In the genomic region with DNA sequence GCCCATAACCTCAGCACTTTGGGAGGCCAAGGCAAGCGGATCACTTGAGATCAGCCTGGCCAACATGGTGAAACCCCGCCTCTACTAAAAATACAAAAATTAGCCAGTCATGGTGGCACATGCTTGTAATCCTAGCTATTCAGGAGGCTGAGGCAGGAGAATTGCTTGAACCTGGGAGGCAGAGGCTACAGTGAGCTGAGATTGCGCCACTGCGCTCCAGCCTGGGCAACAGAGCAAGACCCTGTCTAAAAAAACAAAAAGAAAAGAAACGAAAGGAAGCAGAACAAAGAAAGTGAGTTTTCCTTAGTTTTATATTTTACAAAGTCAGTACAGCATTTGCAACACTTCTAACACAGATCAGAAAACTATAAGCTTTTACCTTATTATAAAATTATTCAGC, we compare ENCODE assay signal across 13 cellular contexts. TPM values are rescaled to one million over a fixed set of nuclear protein-coding genes. Genes with fewer than 3 reads are reported as not detected.
"Had no signal": no experiment of that assay in that cellular context is flagged by ENCODE, and none has a peak within 500 bp of the region (broad histone marks: within the 10 kb centered on the region; RNA-seq: fewer than 3 reads in every experiment).

No MANE protein-coding gene starts in this region.

RNA-seq across cellular contexts. Expression of gene ABCC12, which starts 10.8 kb away (rescaled TPM):
- total RNA-seq: activated CD4-positive, alpha-beta memory T cell treated with anti-CD3 and anti-CD28 coated beads, Interleukin-2, amount 10 ng/mL, durations not matched to agents 7 days and 5 days; activated CD4-positive, alpha-beta T cell treated with anti-CD3 and anti-CD28 coated beads for 36 hours; activated CD4-positive, alpha-beta T cell treated with anti-CD3 and anti-CD28 coated beads, Interleukin-2, amount 10 ng/mL, durations not matched to agents 7 days and 5 days; activated CD8-positive, alpha-beta memory T cell treated with anti-CD3 and anti-CD28 coated beads, Interleukin-2, amount 10 ng/mL, durations not matched to agents 7 days and 5 days; activated CD8-positive, alpha-beta T cell treated with anti-CD3 and anti-CD28 coated beads, Interleukin-2, amount 10 ng/mL, durations not matched to agents 7 days and 5 days; activated naive CD8-positive, alpha-beta T cell treated with anti-CD3 and anti-CD28 coated beads, Interleukin-2, amount 10 ng/mL, durations not matched to agents 7 days and 5 days; activated T-helper 2 cell treated with anti-CD3 and anti-CD28 coated beads, Interferon-gamma antibody, Interleukin-2, Interleukin-4, amounts not matched to agents 10 μg/mL and 5 μg/mL and 100 μg/mL, durations not matched to agents 14 hours and 24 hours and 36 hours; ascending aorta; bronchial epithelial cell; cardiac muscle cell; chondrocyte; WTC11 had no signal
- polyA plus RNA-seq: adipose tissue, cardiac muscle cell had no signal
